ENCODE assay signal across 22 cellular contexts in the genomic region with DNA sequence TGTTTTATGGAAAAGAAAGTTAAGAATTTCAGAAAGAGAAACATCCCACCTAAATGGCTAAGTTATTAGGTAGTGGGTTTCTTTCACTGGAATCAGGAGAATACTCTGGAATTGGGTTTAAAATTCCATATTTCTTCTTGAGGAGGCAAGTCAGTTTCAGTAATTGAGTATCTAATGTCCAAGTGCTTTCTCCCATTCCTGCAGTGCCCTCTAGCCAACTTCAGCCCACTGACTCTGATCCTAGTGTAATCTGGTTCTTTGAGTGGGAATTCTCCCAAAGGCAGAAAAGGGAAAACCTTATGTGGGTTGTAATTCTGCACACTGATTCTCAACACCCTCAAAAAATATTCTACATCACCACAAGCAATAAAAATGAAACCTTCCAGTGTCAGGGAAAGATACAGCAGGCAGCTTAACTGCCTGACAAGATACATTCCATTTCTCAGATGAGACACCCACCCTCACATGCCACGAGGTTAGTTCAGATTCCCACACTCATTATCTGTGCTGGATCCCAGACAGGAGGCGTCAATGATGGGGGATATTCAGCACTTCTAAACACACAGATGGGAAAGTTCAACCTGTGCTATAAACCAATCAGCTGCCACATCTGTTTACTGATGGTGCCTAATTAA.
DNase-seq lines count a peak whose midpoint lies in the region; ATAC-seq, FAIRE-seq and TF ChIP-seq lines count a peak whose summit lies in the region.
"Had no signal": no experiment of that assay in that cellular context is flagged by ENCODE, and none has a peak within 500 bp of the region (broad histone marks: within the 10 kb centered on the region; RNA-seq: fewer than 3 reads in every experiment).

No MANE protein-coding gene starts in this region.

- H3K9ac ChIP-seq in GM23248 (no peak overlapping the region), astrocyte (ENCODE audit: low read length) (no peak overlapping the region)
- H3K9ac ChIP-seq: SK-N-SH had no signal

- no peak for TF ChIP-seq EP300 in ovary (IDR thresholded peaks at IDR 0.05)

- peak overlapping the region; percentile 10 for H3K27ac Mint-ChIP-seq in astrocyte (ENCODE audit: unreplicated experiment)
- H3K27ac Mint-ChIP-seq: CD8-positive, alpha-beta memory T cell had no signal

- H3K9me3 ChIP-seq in GM23248 (ENCODE audit: low read depth) (no peaks in the 10 kb centered on the region), astrocyte (ENCODE audit: insufficient read depth, low read depth, low read length) (no peaks in the 10 kb centered on the region), ovary (no peaks in the 10 kb centered on the region)
- H3K9me3 ChIP-seq: A549, BE2C, SK-N-SH had no signal

- H3K27ac ChIP-seq in GM23248 (peak overlapping the region; percentile 37), astrocyte (ENCODE audit: low read depth, low read length) (no peak overlapping the region), ovary (no peak overlapping the region)
- H3K27ac ChIP-seq: A549 had no signal

- H3K9me2 ChIP-seq in GM23248 (ENCODE audit: insufficient read depth): no peaks in the 10 kb centered on the region
- H3K9me2 ChIP-seq: SK-N-SH had no signal

- no peaks in the 10 kb centered on the region for H3K36me3 ChIP-seq in GM23248 (ENCODE audit: low read depth)
- no peaks in the 10 kb centered on the region for H3K36me3 ChIP-seq in astrocyte (ENCODE audit: insufficient read depth, low read length)
- no peaks in the 10 kb centered on the region for H3K36me3 ChIP-seq in ovary
- H3K36me3 ChIP-seq: BE2C had no signal

- H4K20me1 ChIP-seq in GM23248 (ENCODE audit: insufficient read depth): no peaks in the 10 kb centered on the region
- H4K20me1 ChIP-seq in astrocyte (ENCODE audit: insufficient read depth, low read length): no peaks in the 10 kb centered on the region

- H3K4me3 ChIP-seq in AG04449 (ENCODE audit: low read depth, low read length): no peak overlapping the region
- no peak overlapping the region for H3K4me3 ChIP-seq in GM23248
- H3K4me3 ChIP-seq in astrocyte (ENCODE audit: insufficient read depth, low read depth, low read length): no peak overlapping the region
- H3K4me3 ChIP-seq in fibroblast of villous mesenchyme (ENCODE audit: low read depth, low read length): no peak overlapping the region
- no peak overlapping the region for H3K4me3 ChIP-seq in ovary
- H3K4me3 ChIP-seq: A549, GM12878 had no signal

- H3F3A ChIP-seq in GM23248 (ENCODE audit: insufficient read depth): no peaks in the 10 kb centered on the region

- no peak for TF ChIP-seq POLR2A in ovary (IDR thresholded peaks at IDR 0.05)

- H3K27me3 Mint-ChIP-seq in astrocyte (ENCODE audit: low read depth, unreplicated experiment): no peaks in the 10 kb centered on the region

- peaks cover 7% of the 10 kb centered on the region for H3K4me1 Mint-ChIP-seq in astrocyte (ENCODE audit: low read depth, unreplicated experiment)
- H3K4me1 Mint-ChIP-seq: CD8-positive, alpha-beta memory T cell had no signal

- no peaks in the 10 kb centered on the region for H3K36me3 Mint-ChIP-seq in astrocyte (ENCODE audit: low read depth, unreplicated experiment)
- H3K36me3 Mint-ChIP-seq: CD8-positive, alpha-beta memory T cell had no signal

- H3K27me3 ChIP-seq in GM23248 (replicated peaks; ENCODE audit: insufficient read depth) (no peaks in the 10 kb centered on the region), astrocyte (ENCODE audit: insufficient read depth, low read length) (no peaks in the 10 kb centered on the region), ovary (no peaks in the 10 kb centered on the region)
- H3K27me3 ChIP-seq: BE2C had no signal

- H3K4me3 Mint-ChIP-seq in astrocyte (ENCODE audit: unreplicated experiment): no peak overlapping the region
- H3K4me3 Mint-ChIP-seq: CD8-positive, alpha-beta memory T cell had no signal

- POLR2A ChIA-PET in AG04449 (lab: Yijun Ruan, JAX): no interaction called here

- WGBS in GM23248 (ENCODE audit: low coverage in 1 of 2, low lambda C conversion rate in 2 of 2, missing lambda C conversion rate in 2 of 2), 2 experiments: 0 to 8% methylated on average over 2 of the region's 2 CpGs
- no CpG with 5 or more reads among the region's 2 CpGs for WGBS in ovary, 3 donors

- intact Hi-C loops in ovary (cut with DNase I): no loop called here

- TF ChIP-seq CTCF in AG04449 (IDR thresholded peaks at IDR 0.05; ENCODE audit: insufficient read depth, low read length, missing control alignments) (peak; percentile 22), astrocyte (IDR thresholded peaks at IDR 0.05; ENCODE audit: insufficient read depth, low read depth, low read length) (no peak), fibroblast of villous mesenchyme (IDR thresholded peaks at IDR 0.05; ENCODE audit: insufficient read depth, low read depth, low read length) (peak; percentile 28), ovary (IDR thresholded peaks at IDR 0.05) (no peak)

- H3K4me1 ChIP-seq in GM23248 (ENCODE audit: insufficient read depth): peaks cover 8% of the 10 kb centered on the region; the same call in 1 of the 2 replicates
- H3K4me1 ChIP-seq in astrocyte (ENCODE audit: insufficient read depth, low read length): no peaks in the 10 kb centered on the region
- no peaks in the 10 kb centered on the region for H3K4me1 ChIP-seq in ovary (ENCODE audit: insufficient read depth)
- H3K4me1 ChIP-seq: A549, BE2C had no signal

- H3K4me2 ChIP-seq in GM23248 (ENCODE audit: unreplicated experiment): no peak overlapping the region
- no peak overlapping the region for H3K4me2 ChIP-seq in astrocyte (ENCODE audit: low read length)
- H3K4me2 ChIP-seq: A549, SK-N-SH had no signal

- DNase-seq in AG04449 (ENCODE audit: low read depth, low spot score): peak; percentile 44
- DNase-seq in GM23248: peak; percentile 43
- DNase-seq in astrocyte (ENCODE audit: low read depth): no peak
- peak; percentile 97 for DNase-seq in fibroblast of villous mesenchyme (ENCODE audit: low read depth)
- no peak for DNase-seq in ovary
- no peak for DNase-seq in GOT3 (lab: John Stamatoyannopoulos, UW)
- DNase-seq: BE2C; CD8-positive, alpha-beta memory T cell; NCI-H1417; NCI-H1930; NCI-H2171; NCI-H446 treated with DMSO at 0.1 percent for 48 hours; NCI-H774; Right ventricle myocardium superior; SK-N-SH had no signal

- H3K79me2 ChIP-seq in GM23248 (ENCODE audit: insufficient read depth) (no peaks in the 10 kb centered on the region), astrocyte (ENCODE audit: insufficient read depth, low read length) (no peaks in the 10 kb centered on the region)

- CTCF ChIA-PET in AG04449 (lab: Yijun Ruan, JAX): interaction anchor here (0.9 to 1.7 kb wide), 2 partner anchors 10 to 14 kb away, joined by 3 to 4 read pairs; no protein-coding TSS in a partner anchor

- H3K9me3 Mint-ChIP-seq in astrocyte (ENCODE audit: unreplicated experiment): no peaks in the 10 kb centered on the region
- H3K9me3 Mint-ChIP-seq: CD8-positive, alpha-beta memory T cell had no signal

- in situ Hi-C loops in GM23248 (cut with MboI): no loop called here

- no peak for ATAC-seq in GM18511 (IDR thresholded peaks at IDR 0.05; ENCODE audit: unreplicated experiment)
- no peak for ATAC-seq in GM18867 (IDR thresholded peaks at IDR 0.05; ENCODE audit: unreplicated experiment)
- ATAC-seq: A549, GM12878, HepG2 had no signal

- FAIRE-seq in astrocyte (lab: Jason Lieb, UNC): no peak
- FAIRE-seq: A549, GM12878, GM18507, H1, HepG2 had no signal

- peak overlapping the region; percentile 32; the same call in 1 of the 2 replicates for H2AFZ ChIP-seq in GM23248
- no peak overlapping the region for H2AFZ ChIP-seq in astrocyte (ENCODE audit: low read depth, low read length)

Comparison
In these comparisons a context has a peak if more than half of its experiments do, and no peak if none do; other contexts are left out.
1. DNase-seq: peak in AG04449 (single experiment), GM23248 (single experiment) and fibroblast of villous mesenchyme (single experiment); none in astrocyte (single experiment), ovary (0 of 5) and GOT3 (single experiment).
2. CTCF ChIP-seq: peak in AG04449 (single experiment) and fibroblast of villous mesenchyme (single experiment); none in astrocyte (single experiment) and ovary (0 of 3).